In genomic region chr12:5096241-5096880, GRCh38 we compare ENCODE assay signal across 14 cellular contexts. TPM values are rescaled to one million over a fixed set of nuclear protein-coding genes. Genes with fewer than 3 reads are reported as not detected.
DNase-seq lines count a peak whose midpoint lies in the region; ATAC-seq and TF ChIP-seq lines count a peak whose summit lies in the region.
"Had no signal": no experiment of that assay in that cellular context is flagged by ENCODE, and none has a peak within 500 bp of the region (broad histone marks: within the 10 kb centered on the region; RNA-seq: fewer than 3 reads in every experiment).

No MANE protein-coding gene starts in this region.

- H3K4me2 ChIP-seq in mesendoderm (ENCODE audit: low read length) = no peak overlapping the region

- H3K36me3 ChIP-seq in mesendoderm (ENCODE audit: control insufficient read depth, insufficient read depth, low read length) = no peaks in the 10 kb centered on the region

- no peak overlapping the region for H3K23ac ChIP-seq in mesendoderm (ENCODE audit: low read length)

- H3K79me1 ChIP-seq in mesendoderm (ENCODE audit: low read length) = no peaks in the 10 kb centered on the region

- H3K79me2 ChIP-seq in mesendoderm (ENCODE audit: control insufficient read depth, insufficient read depth, low read length) = no peaks in the 10 kb centered on the region

- no peak overlapping the region for H3K18ac ChIP-seq in mesendoderm (ENCODE audit: low read length)

- H4K8ac ChIP-seq in mesendoderm (ENCODE audit: low read depth, low read length) = no peak overlapping the region

- no peak overlapping the region for H3K4ac ChIP-seq in mesendoderm (ENCODE audit: low read depth, low read length)

- no peak overlapping the region for H3K27ac ChIP-seq in mesendoderm (ENCODE audit: low read depth, low read length)

- H3K4me3 ChIP-seq in cardiac fibroblast (replicated peaks in 1 of 2; ENCODE audit: low read depth in 2 of 2, low read length in 2 of 2) (no peak overlapping the region), mesendoderm (ENCODE audit: low read length) (no peak overlapping the region)

- no peak overlapping the region for H3K9ac ChIP-seq in mesendoderm (ENCODE audit: low read length)

- no CpG with 5 or more reads among the region's 8 CpGs for WGBS in mesendoderm (ENCODE audit: extremely low coverage, insufficient coverage, low lambda C conversion rate)

- H2AK5ac ChIP-seq in mesendoderm (ENCODE audit: low read length) = no peak overlapping the region

- no peak overlapping the region for H4K5ac ChIP-seq in mesendoderm (ENCODE audit: low read length)

- H2BK5ac ChIP-seq in mesendoderm (ENCODE audit: low read length) = no peak overlapping the region

- TF ChIP-seq CTCF in cardiac fibroblast (IDR thresholded peaks at IDR 0.05; ENCODE audit: low read depth, low read length) = no peak

- H3K4me1 ChIP-seq in mesendoderm (ENCODE audit: control insufficient read depth, low read depth, low read length) = peaks cover 4% of the 10 kb centered on the region

- no peak for ATAC-seq in GM18502 (IDR thresholded peaks at IDR 0.05; ENCODE audit: poor library complexity, unreplicated experiment)
- ATAC-seq: naive thymus-derived CD8-positive, alpha-beta T cell; Right ventricle myocardium inferior had no signal

- H2BK120ac ChIP-seq in mesendoderm (ENCODE audit: low read depth, low read length) = no peak overlapping the region

- H2BK15ac ChIP-seq in mesendoderm (replicated peaks; ENCODE audit: low read depth) = no peak overlapping the region

- H3K27me3 ChIP-seq in mesendoderm (ENCODE audit: insufficient read depth, low read length, poor library complexity) = no peaks in the 10 kb centered on the region

- peak; percentile 96 for DNase-seq in EL
- DNase-seq in M059J (ENCODE audit: low read depth) = peak; percentile 97
- peak; percentile 22 to 71 for DNase-seq in cardiac fibroblast (ENCODE audit: low read depth in 2 of 2)
- peak; percentile 46 for DNase-seq in mesendoderm
- no peak for DNase-seq in SHP77 (lab: John Stamatoyannopoulos, UW)
- no peak for DNase-seq in cerebellar nuclear complex (lab: John Stamatoyannopoulos, UW)
- DNase-seq: activated CD4-positive, alpha-beta T cell treated with anti-CD3 and anti-CD28 coated beads for 4 hours; activated naive CD4-positive, alpha-beta T cell; effector memory CD4-positive, alpha-beta T cell; GDM1; naive thymus-derived CD8-positive, alpha-beta T cell; NCI-H2171 had no signal

- H3K56ac ChIP-seq in mesendoderm (ENCODE audit: low read length) = no peak overlapping the region

RNA-seq across cellular contexts. Expression of gene KCNA5, which starts 52.7 kb away (rescaled TPM):
- total RNA-seq in M059J (2014; rRNA removed; shearing (Covaris generic)) = not detected in 2 replicates
- polyA plus RNA-seq in mesendoderm (2013, experiment 1 of 2) = 1.6 TPM
- polyA plus RNA-seq in mesendoderm (2013, experiment 2 of 2) = 1.4 TPM
- total RNA-seq: naive thymus-derived CD8-positive, alpha-beta T cell had no signal
- polyA plus RNA-seq: naive thymus-derived CD8-positive, alpha-beta T cell had no signal

Comparison
In these comparisons a context has a peak if more than half of its experiments do, and no peak if none do; other contexts are left out.
1. DNase-seq: peak in EL (single experiment), M059J (single experiment), cardiac fibroblast (2 of 2) and mesendoderm (single experiment); none in SHP77 (0 of 2) and cerebellar nuclear complex (0 of 2).